ENCODE assay signal across 8 cellular contexts in the genomic region with DNA sequence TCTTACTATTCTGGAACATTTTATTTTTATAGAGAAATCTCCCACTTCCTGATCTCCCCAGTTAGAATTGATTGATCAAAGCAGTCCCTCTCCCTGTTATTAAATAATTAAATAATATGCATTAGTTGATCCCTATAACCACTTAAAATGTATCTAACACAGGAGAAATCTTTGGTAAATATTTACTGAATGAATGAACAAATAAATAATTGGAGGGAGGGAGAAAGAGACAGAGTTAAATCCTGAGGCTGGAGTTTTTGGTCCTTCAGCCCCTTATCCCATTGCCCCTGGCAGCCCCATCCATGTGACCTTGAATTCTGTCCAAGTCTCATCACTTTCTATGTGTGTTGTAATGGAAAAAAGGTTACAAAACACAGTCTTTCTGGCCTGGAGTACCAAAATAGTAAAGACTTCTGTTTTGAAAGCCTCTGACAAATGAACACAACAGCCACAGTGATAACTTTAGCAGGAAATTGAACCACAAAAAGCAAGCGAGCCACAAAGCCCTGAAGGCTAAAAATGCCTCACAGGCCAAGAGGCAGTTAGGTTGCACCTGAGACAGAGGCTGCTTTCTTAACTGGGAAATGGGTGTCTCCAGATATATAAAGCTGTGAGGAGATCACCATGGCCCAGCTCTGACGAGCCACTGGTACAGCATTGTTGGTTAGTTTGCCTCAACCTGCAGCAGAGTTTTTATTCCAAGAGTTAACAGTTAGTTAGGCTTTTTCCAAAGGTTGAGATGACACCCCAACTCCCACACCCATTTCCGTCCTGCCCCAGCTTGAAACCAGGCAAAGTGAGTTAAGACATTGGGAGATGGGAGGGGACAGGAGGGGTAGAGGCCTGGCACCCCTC. TPM values are rescaled to one million over a fixed set of nuclear protein-coding genes. Genes with fewer than 3 reads are reported as not detected.
A peak's percentile ranks its signal among the peaks of the same experiment; 100 is the strongest.
DNase-seq lines count a peak whose midpoint lies in the region; ATAC-seq and TF ChIP-seq lines count a peak whose summit lies in the region.

No MANE protein-coding gene starts in this region.

- POLR2A ChIA-PET in CD4-positive, alpha-beta T cell (lab: Charles Lee), result interaction anchor here (0.8 to 5.4 kb wide), 2 partner anchors 11 to 22 kb away, joined by 3 to 37 read pairs; a partner anchor contains a TSS

- H3K27ac Mint-ChIP-seq in CD4-positive, alpha-beta T cell, result peak overlapping the region; percentile 49

- no peak for TF ChIP-seq CTCF in CD4-positive, alpha-beta T cell (IDR thresholded peaks at IDR 0.05)

- no peaks in the 10 kb centered on the region for H3K9me3 Mint-ChIP-seq in CD4-positive, alpha-beta T cell

- peak overlapping the region; percentile 3 for H3K4me3 Mint-ChIP-seq in CD4-positive, alpha-beta T cell

- H3K27ac ChIP-seq in CD4-positive, alpha-beta T cell (ENCODE audit: low read depth, low read length), result no peak overlapping the region

- DNase-seq in CD4-positive, alpha-beta T cell, result peak in 4 of 10 experiments; percentile 8 to 17 (median 13)
- DNase-seq in UCSD-AML1 (lab: John Stamatoyannopoulos, UW; ENCODE audit: unreplicated experiment) (peak; percentile 48), left lobe of liver (ENCODE audit: low spot score) (no peak), occipital lobe (lab: John Stamatoyannopoulos, UW) (no peak), HT-29 (ENCODE audit: low spot score) (no peak), NCI-H2029 treated with DMSO at 0.1 percent for 48 hours (lab: John Stamatoyannopoulos, UW) (no peak)

- H3K27me3 Mint-ChIP-seq in CD4-positive, alpha-beta T cell, result no peaks in the 10 kb centered on the region

- H3K4me1 Mint-ChIP-seq in CD4-positive, alpha-beta T cell (ENCODE audit: low read depth), result peaks cover 60% of the 10 kb centered on the region

- CTCF ChIA-PET in CD4-positive, alpha-beta T cell (lab: Charles Lee), result interaction anchor here (1.3 kb wide), 1 partner anchor 22 kb away, joined by 4 read pairs; no protein-coding TSS in a partner anchor

- H3K9me3 ChIP-seq in CD4-positive, alpha-beta T cell (ENCODE audit: control insufficient read depth, low read length), result no peaks in the 10 kb centered on the region

- peaks cover 4% of the 10 kb centered on the region for H3K27me3 ChIP-seq in CD4-positive, alpha-beta T cell (ENCODE audit: control insufficient read depth, insufficient read depth, low read length)

- ATAC-seq in CD4-positive, alpha-beta T cell (ENCODE audit: poor library complexity), result peak; percentile 67
- ATAC-seq in GM19324 (IDR thresholded peaks at IDR 0.05; ENCODE audit: low FRiP score, unreplicated experiment) (peak; percentile 70), HG03196 (IDR thresholded peaks at IDR 0.05; ENCODE audit: unreplicated experiment) (peak; percentile 67), left lobe of liver (peak; percentile 51)

- intact Hi-C loops in CD4-positive, alpha-beta T cell (cut with DNase I, micrococcal nuclease), result loop anchor here in 1 of 2 experiments (1.0 kb wide), 1 partner anchor 10 kb away; no protein-coding TSS in a partner anchor

- H3K36me3 Mint-ChIP-seq in CD4-positive, alpha-beta T cell (ENCODE audit: low read depth), result no peaks in the 10 kb centered on the region

RNA-seq across cellular contexts. Expression of a gene that starts 11.3 kb away (rescaled TPM):
- total RNA-seq in CD4-positive, alpha-beta T cell, result 1 to 10 TPM; 2.7 to 3.3 TPM
- total RNA-seq in left lobe of liver, result 29.9 TPM
- total RNA-seq in occipital lobe, result 4.7 TPM
- 57.4 and 74.7 TPM in 2 replicates for total RNA-seq in HT-29 (2014; rRNA removed; shearing (Covaris generic))
